21 cellular contexts compared by ENCODE assay signal in the genomic region with DNA sequence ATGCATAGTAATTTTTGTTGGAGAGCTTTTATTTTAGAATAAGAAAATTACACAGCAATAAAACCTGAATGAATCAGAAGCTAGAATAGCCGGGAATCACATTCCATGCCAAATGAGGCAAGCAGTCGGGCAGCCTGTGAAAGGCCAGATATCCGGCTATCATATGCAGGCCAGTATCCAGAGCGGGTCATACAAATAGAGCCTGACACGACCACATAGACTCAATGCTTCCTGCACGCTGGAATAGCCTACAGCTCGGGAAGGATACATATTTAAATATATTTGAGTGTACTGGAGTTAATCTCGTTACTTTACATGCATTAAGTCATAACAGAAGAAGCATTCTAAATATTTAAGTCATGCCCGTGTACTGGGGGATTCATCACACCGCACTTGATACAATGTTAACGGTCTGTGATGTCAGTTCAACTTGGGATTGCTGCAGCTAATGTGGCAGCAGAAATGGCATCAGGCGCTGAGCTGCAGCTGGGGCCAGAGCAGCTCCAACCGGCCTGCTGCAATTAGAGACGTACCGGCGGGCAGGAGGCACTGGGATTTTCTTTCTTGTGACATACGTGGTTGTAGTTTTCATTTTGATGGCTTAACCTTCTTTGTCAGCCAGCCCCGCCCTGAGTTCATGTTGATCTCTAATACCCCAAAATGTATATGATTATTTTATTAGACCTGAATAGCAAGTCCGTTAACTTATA.
"Had no signal": no experiment of that assay in that cellular context is flagged by ENCODE, and none has a peak within 500 bp of the region (broad histone marks: within the 10 kb centered on the region; RNA-seq: fewer than 3 reads in every experiment).

No MANE protein-coding gene starts in this region.

- H3K36me3 Mint-ChIP-seq: activated naive CD8-positive, alpha-beta T cell; memory B cell had no signal

- H3K9me3 ChIP-seq: colonic mucosa, gastrocnemius medialis had no signal

- FAIRE-seq: astrocyte, keratinocyte had no signal

- H3K27ac ChIP-seq: breast epithelium, colonic mucosa, esophagus squamous epithelium, gastrocnemius medialis, upper lobe of left lung had no signal

- DNase-seq: activated CD8-positive, alpha-beta memory T cell treated with anti-CD3 and anti-CD28 coated beads for 24 hours; activated CD8-positive, alpha-beta memory T cell treated with anti-CD3 and anti-CD28 coated beads, Interleukin-2, amount 50 U/mL, for 4 hours; activated naive CD4-positive, alpha-beta T cell; activated T-cell treated with anti-CD3 and anti-CD28 coated beads, Interleukin-2, amount 50 U/mL, for 24 hours; colonic mucosa; esophagus squamous epithelium; gastrocnemius medialis; heart left ventricle; nephron progenitor cell; occipital lobe; stimulated activated CD4-positive, alpha-beta T cell treated with anti-CD3 and anti-CD28 coated beads, Interleukin-4, amount 100 ng/mL, for 4 hours; stimulated activated naive CD8-positive, alpha-beta T cell treated with anti-CD3 and anti-CD28 coated beads, Interleukin-15, Interleukin-2, amounts not matched to agents 100 U/mL and 50 U/mL, for 24 hours; T-helper 1 cell; upper lobe of left lung had no signal

- H3K4me3 Mint-ChIP-seq: activated naive CD8-positive, alpha-beta T cell; activated T-cell treated with anti-CD3 and anti-CD28 coated beads, Interleukin-2, amount 50 U/mL, for 24 hours; memory B cell; nephron progenitor cell; WTC11 had no signal

- H3K27me3 ChIP-seq: colonic mucosa, gastrocnemius medialis, upper lobe of left lung had no signal

- H3K36me3 ChIP-seq: breast epithelium, colonic mucosa, gastrocnemius medialis, upper lobe of left lung had no signal

- H3K27ac Mint-ChIP-seq: activated naive CD8-positive, alpha-beta T cell; activated T-cell treated with anti-CD3 and anti-CD28 coated beads, Interleukin-2, amount 50 U/mL, for 24 hours; activated T-helper 2 cell treated with anti-CD3 and anti-CD28 coated beads, Interferon-gamma antibody, Interleukin-2, Interleukin-4, amounts not matched to agents 10 μg/mL and 5 μg/mL and 100 μg/mL, durations not matched to agents 14 hours and 24 hours and 36 hours; memory B cell; WTC11 had no signal

- H3K4me3 ChIP-seq: breast epithelium, colonic mucosa, esophagus squamous epithelium, gastrocnemius medialis, heart left ventricle, upper lobe of left lung had no signal

- ATAC-seq: gastrocnemius medialis; stimulated activated naive CD8-positive, alpha-beta T cell treated with anti-CD3 and anti-CD28 coated beads, Interleukin-15, Interleukin-2, amounts not matched to agents 100 U/mL and 50 U/mL, for 24 hours; WTC11 had no signal

- H3K9me3 Mint-ChIP-seq: activated T-cell treated with anti-CD3 and anti-CD28 coated beads, Interleukin-2, amount 50 U/mL, for 24 hours; activated T-helper 2 cell treated with anti-CD3 and anti-CD28 coated beads, Interferon-gamma antibody, Interleukin-2, Interleukin-4, amounts not matched to agents 10 μg/mL and 5 μg/mL and 100 μg/mL, durations not matched to agents 14 hours and 24 hours and 36 hours had no signal

- H3K4me1 ChIP-seq: breast epithelium, colonic mucosa, esophagus squamous epithelium had no signal

- H3K4me1 Mint-ChIP-seq: memory B cell had no signal
